8 cellular contexts compared by ENCODE assay signal in genomic region chr9:128065907-128066712, GRCh38. TPM values are rescaled to one million over a fixed set of nuclear protein-coding genes. Genes with fewer than 3 reads are reported as not detected.
DNase-seq lines count a peak whose midpoint lies in the region; ATAC-seq and TF ChIP-seq lines count a peak whose summit lies in the region.

No MANE protein-coding gene starts in this region.

- H3K4me1 Mint-ChIP-seq in activated naive CD4-positive, alpha-beta T cell treated with anti-CD3 and anti-CD28 coated beads, Interleukin-2, amount 50 U/mL, for 24 hours: peaks cover 63% of the 10 kb centered on the region
- H3K4me1 Mint-ChIP-seq in effector memory CD8-positive, alpha-beta T cell (ENCODE audit: low read depth in 2 of 2): peaks cover 30 to 49% of the 10 kb centered on the region in 2 donors

- H3K4me3 ChIP-seq in brain microvascular endothelial cell (ENCODE audit: low read depth, low read length) (peak overlapping the region; percentile 52), lower lobe of right lung (peak overlapping the region; percentile 92)

- no peaks in the 10 kb centered on the region for H3K9me3 ChIP-seq in lower lobe of right lung

- no peaks in the 10 kb centered on the region for H3K27me3 Mint-ChIP-seq in activated naive CD4-positive, alpha-beta T cell treated with anti-CD3 and anti-CD28 coated beads, Interleukin-2, amount 50 U/mL, for 24 hours
- H3K27me3 Mint-ChIP-seq in effector memory CD8-positive, alpha-beta T cell: no peaks in the 10 kb centered on the region

- H3K9me3 Mint-ChIP-seq in activated naive CD4-positive, alpha-beta T cell treated with anti-CD3 and anti-CD28 coated beads, Interleukin-2, amount 50 U/mL, for 24 hours: no peaks in the 10 kb centered on the region
- peaks cover 0 to 3% of the 10 kb centered on the region in 2 donors for H3K9me3 Mint-ChIP-seq in activated naive CD4-positive, alpha-beta T cell treated with anti-CD3 and anti-CD28 coated beads, Interleukin-2, amount 50 U/mL, for 72 hours
- no peaks in the 10 kb centered on the region for H3K9me3 Mint-ChIP-seq in effector memory CD8-positive, alpha-beta T cell

- H3K27me3 ChIP-seq in brain microvascular endothelial cell (replicated peaks) (no peaks in the 10 kb centered on the region), lower lobe of right lung (ENCODE audit: low read depth) (no peaks in the 10 kb centered on the region)

- TF ChIP-seq CTCF in brain microvascular endothelial cell (IDR thresholded peaks at IDR 0.05; ENCODE audit: low read depth, low read length, missing control alignments) (no peak), lower lobe of right lung (IDR thresholded peaks at IDR 0.05) (no peak), GM10266 (IDR thresholded peaks at IDR 0.05; ENCODE audit: control insufficient read depth, insufficient read depth, low read depth, missing control alignments) (no peak)

- no peak for ATAC-seq in activated naive CD4-positive, alpha-beta T cell treated with anti-CD3 and anti-CD28 coated beads, Interleukin-2, amount 50 U/mL, for 72 hours
- no peak for ATAC-seq in lower lobe of right lung
- no peak for ATAC-seq in effector memory CD8-positive, alpha-beta T cell (replicated peaks)

- H3K36me3 ChIP-seq in brain microvascular endothelial cell (replicated peaks) (no peaks in the 10 kb centered on the region), lower lobe of right lung (peaks cover 18% of the 10 kb centered on the region)

- DNase-seq in activated naive CD4-positive, alpha-beta T cell treated with anti-CD3 and anti-CD28 coated beads, Interleukin-2, amount 50 U/mL, for 72 hours (ENCODE audit: low spot score in 2 of 2): no peak
- DNase-seq in brain microvascular endothelial cell: no peak
- no peak for DNase-seq in lower lobe of right lung
- DNase-seq in ureter (ENCODE audit: low spot score): peak; percentile 67
- DNase-seq in effector memory CD8-positive, alpha-beta T cell: no peak
- no peak for DNase-seq in RPMI8226
- no peak for DNase-seq in GM10266 (ENCODE audit: extremely low spot score)

- in situ Hi-C loops in brain microvascular endothelial cell (cut with HindIII; ENCODE audit: low pct_ligation_motif_present, low sequenced_read_pairs): no loop called here

- no peaks in the 10 kb centered on the region for H3K36me3 Mint-ChIP-seq in activated naive CD4-positive, alpha-beta T cell treated with anti-CD3 and anti-CD28 coated beads, Interleukin-2, amount 50 U/mL, for 24 hours
- H3K36me3 Mint-ChIP-seq in activated naive CD4-positive, alpha-beta T cell treated with anti-CD3 and anti-CD28 coated beads, Interleukin-2, amount 50 U/mL, for 72 hours: peaks cover 20 to 34% of the 10 kb centered on the region in 2 donors
- H3K36me3 Mint-ChIP-seq in effector memory CD8-positive, alpha-beta T cell (ENCODE audit: insufficient read depth): peaks cover 24% of the 10 kb centered on the region

- peak overlapping the region; percentile 93 for H3K27ac Mint-ChIP-seq in activated naive CD4-positive, alpha-beta T cell treated with anti-CD3 and anti-CD28 coated beads, Interleukin-2, amount 50 U/mL, for 24 hours
- peak overlapping the region in 1 of 2 donors; percentile 92 for H3K27ac Mint-ChIP-seq in activated naive CD4-positive, alpha-beta T cell treated with anti-CD3 and anti-CD28 coated beads, Interleukin-2, amount 50 U/mL, for 72 hours
- H3K27ac Mint-ChIP-seq in effector memory CD8-positive, alpha-beta T cell: no peak overlapping the region

- H3K27ac ChIP-seq in brain microvascular endothelial cell: no peak overlapping the region
- H3K27ac ChIP-seq in lower lobe of right lung: peak overlapping the region; percentile 92

- peaks cover 72% of the 10 kb centered on the region for H3K4me1 ChIP-seq in lower lobe of right lung

- no peak overlapping the region for H3K4me3 Mint-ChIP-seq in activated naive CD4-positive, alpha-beta T cell treated with anti-CD3 and anti-CD28 coated beads, Interleukin-2, amount 50 U/mL, for 24 hours
- H3K4me3 Mint-ChIP-seq in effector memory CD8-positive, alpha-beta T cell: no peak overlapping the region

- intact Hi-C loops in lower lobe of right lung (cut with DNase I): no loop called here

RNA-seq across cellular contexts. Expression of gene NAIF1, which starts 1.0 kb away (rescaled TPM):
- 10 to 100 TPM in 1 of 2 donors, 1 to 10 TPM in 1; 9.8 to 12.7 TPM for total RNA-seq in activated naive CD4-positive, alpha-beta T cell treated with anti-CD3 and anti-CD28 coated beads, Interleukin-2, amount 50 U/mL, for 72 hours
- total RNA-seq in lower lobe of right lung (11.3 TPM), ureter (6.9 TPM)

RNA-seq across cellular contexts. Expression of gene SLC25A25, which starts 1.9 kb away (rescaled TPM):
- total RNA-seq in activated naive CD4-positive, alpha-beta T cell treated with anti-CD3 and anti-CD28 coated beads, Interleukin-2, amount 50 U/mL, for 72 hours: 10 to 100 TPM; 10.9 to 19.0 TPM
- 27.3 TPM for total RNA-seq in lower lobe of right lung
- 21.7 TPM for total RNA-seq in ureter
